Comparison of ENCODE assay signal across 8 cellular contexts in the genomic region with DNA sequence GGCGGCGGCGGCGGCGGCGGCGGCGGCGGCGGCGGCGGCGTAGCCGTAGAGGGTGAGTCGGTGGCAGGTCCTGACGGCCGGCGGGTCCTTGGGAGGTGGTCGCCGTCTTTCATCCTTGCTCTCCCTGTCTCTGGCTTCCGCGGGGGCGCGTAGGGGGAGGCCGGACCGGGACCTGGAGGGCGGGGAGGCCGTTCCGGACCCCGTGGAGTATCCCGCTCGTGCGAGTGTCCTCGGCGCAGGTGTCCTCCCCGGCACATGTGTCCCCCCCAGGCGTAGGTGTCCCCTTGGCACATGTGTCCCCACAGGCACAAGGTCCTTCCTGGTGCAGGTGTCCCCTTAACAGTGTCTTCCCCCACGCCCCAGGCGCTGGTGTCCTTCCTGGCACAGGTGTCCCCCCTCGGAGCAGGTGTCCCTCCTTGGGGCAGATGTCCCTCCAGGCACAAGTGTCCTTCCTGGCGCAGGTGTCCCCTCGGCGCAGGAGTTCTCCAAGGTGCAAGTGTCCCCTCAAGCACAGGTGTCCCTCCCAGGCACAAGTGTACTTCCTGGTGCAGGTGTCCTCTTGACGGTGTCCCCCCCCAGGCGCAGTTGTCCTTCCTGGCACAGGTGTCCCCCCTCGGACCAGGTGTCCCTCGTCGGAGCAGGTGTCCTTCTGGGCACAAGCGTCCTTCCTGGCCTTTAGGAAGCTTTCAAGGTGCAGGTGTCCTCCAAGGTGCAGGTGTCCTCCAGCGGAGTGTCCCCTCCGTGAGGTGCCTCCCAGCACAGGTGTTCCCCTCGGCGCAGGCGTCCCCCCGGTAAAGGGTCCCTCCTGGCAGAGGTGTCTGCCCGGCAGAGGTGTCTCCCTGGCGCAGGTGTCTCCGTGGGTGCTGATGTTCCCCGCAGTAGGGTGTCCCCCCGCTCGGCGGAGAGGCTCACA. TPM values are rescaled to one million over a fixed set of nuclear protein-coding genes. Genes with fewer than 3 reads are reported as not detected.
DNase-seq lines count a peak whose midpoint lies in the region; ATAC-seq, FAIRE-seq and TF ChIP-seq lines count a peak whose summit lies in the region.

No MANE protein-coding gene starts in this region.

- ATAC-seq in GM18868 (IDR thresholded peaks at IDR 0.05; ENCODE audit: unreplicated experiment) (peak; percentile 6), HG02798 (IDR thresholded peaks at IDR 0.05; ENCODE audit: poor library complexity, unreplicated experiment) (peak; percentile 22), K562 (peak; percentile 61)

- H3K27me3 ChIP-seq in K562 (ENCODE audit: control insufficient read depth in 2 of 2, insufficient read depth in 2 of 2, low read length in 2 of 2) (no peaks in the 10 kb centered on the region), keratinocyte (ENCODE audit: control insufficient read depth, extremely low read depth, insufficient read depth, low read length) (no peaks in the 10 kb centered on the region)

- CTCF ChIA-PET in K562 (lab: Yijun Ruan, JAX; ENCODE audit: low intra/inter-chr PET ratio): interaction anchor here (0.6 kb wide), 1 partner anchor 263 kb away, joined by 3 read pairs; no protein-coding TSS in a partner anchor

- H3K4me3 ChIP-seq in K562: peak overlapping the region; percentile 73
- H3K4me3 ChIP-seq in keratinocyte (ENCODE audit: control insufficient read depth in 2 of 3, extremely low read depth in 1 of 3, insufficient read depth in 2 of 3, low read depth in 1 of 3, low read length in 3 of 3): peak overlapping the region; percentile 66 to 94 (median 88)

- H3K27ac ChIP-seq in K562 (ENCODE audit: extremely low read depth, low read depth, low read length): peak overlapping the region; percentile 57; the same call in 2 of the 3 replicates
- peak overlapping the region; percentile 37 for H3K27ac ChIP-seq in keratinocyte (ENCODE audit: control insufficient read depth, insufficient read depth, low read length)

- POLR2A ChIA-PET in K562 (lab: Yijun Ruan, JAX): interaction anchor here (0.6 kb wide), 1 partner anchor 78 kb away, joined by 3 read pairs; no protein-coding TSS in a partner anchor

- dilution Hi-C loops in keratinocyte (cut with MboI; ENCODE audit: extremely low pct_ligation_motif_present, low sequenced_read_pairs): no loop called here

- FAIRE-seq in K562 (lab: Jason Lieb, UNC): no peak
- FAIRE-seq in keratinocyte (lab: Jason Lieb, UNC): no peak

- H3K36me3 ChIP-seq in K562 (ENCODE audit: control insufficient read depth, insufficient read depth, low read length): peaks cover 29% of the 10 kb centered on the region
- H3K36me3 ChIP-seq in keratinocyte (ENCODE audit: control insufficient read depth in 2 of 2, extremely low read depth in 1 of 2, insufficient read depth in 2 of 2, low read length in 2 of 2): peaks cover 11 to 15% of the 10 kb centered on the region in 2 experiments

- no TSS peak for BruUV-seq in K562 (replicated peaks; lab: Mats Ljungman, UMichigan)

- H3K4me1 ChIP-seq in K562 (replicated peaks in 1 of 2; ENCODE audit: control insufficient read depth in 2 of 2, insufficient read depth in 2 of 2, low read length in 2 of 2): peaks cover 17 to 41% of the 10 kb centered on the region in 2 experiments; a peak in 4 of 5 replicates
- peaks cover 16% of the 10 kb centered on the region for H3K4me1 ChIP-seq in keratinocyte (ENCODE audit: control insufficient read depth, extremely low read depth, insufficient read depth, low read length)

- H3K9ac ChIP-seq in K562 (ENCODE audit: insufficient read depth in 1 of 2, low read depth in 2 of 2, low read length in 2 of 2) (peak overlapping the region; percentile 87 to 95), keratinocyte (ENCODE audit: control insufficient read depth, extremely low read depth, insufficient read depth, low read length) (peak overlapping the region; percentile 81)

- H3K79me2 ChIP-seq in K562 (ENCODE audit: control insufficient read depth, insufficient read depth, low read length) (peaks cover 30% of the 10 kb centered on the region), keratinocyte (ENCODE audit: control insufficient read depth, insufficient read depth, low read length) (peaks cover 24% of the 10 kb centered on the region)

- 11% methylated on average over 42 of the region's 62 CpGs for WGBS in K562 (ENCODE audit: insufficient coverage, low coverage, missing lambda C conversion rate)

- no peak for TF ChIP-seq POLR2A in K562 (conservative IDR thresholded peaks at IDR 0.05)

- H2AFZ ChIP-seq in K562 (ENCODE audit: low read depth, low read length) (peak overlapping the region; percentile 96), keratinocyte (ENCODE audit: control insufficient read depth, low read length) (peak overlapping the region; percentile 62)

- TF ChIP-seq CTCF in K562 (IDR thresholded peaks at IDR 0.05 in 2 of 3, conservative IDR thresholded peaks at IDR 0.05 in 1 of 3; ENCODE audit: insufficient read depth in 2 of 3, low read depth in 1 of 3, low read length in 3 of 3) (no peak), keratinocyte (optimal IDR thresholded peaks at IDR 0.05 in 1 of 3, IDR thresholded peaks at IDR 0.05 in 1 of 3, conservative IDR thresholded peaks at IDR 0.05 in 1 of 3; ENCODE audit: extremely low read depth in 1 of 3, insufficient read depth in 2 of 3, low read length in 3 of 3) (no peak)

- intact Hi-C loops in K562 (cut with micrococcal nuclease): no loop called here

- no peak for TF ChIP-seq RAD21 in K562 (CRISPR knock-in tag; conservative IDR thresholded peaks at IDR 0.05 in 1 of 2, IDR thresholded peaks at IDR 0.05 in 1 of 2)

- H3K9me3 ChIP-seq in K562 (replicated peaks; ENCODE audit: control insufficient read depth, insufficient read depth, low read depth, low read length): no peaks in the 10 kb centered on the region
- no peaks in the 10 kb centered on the region for H3K9me3 ChIP-seq in keratinocyte (ENCODE audit: control insufficient read depth, low read depth, low read length)

- no peak for TF ChIP-seq EP300 in K562 (IDR thresholded peaks at IDR 0.05; ENCODE audit: low read length)

- H3K4me2 ChIP-seq in K562 (ENCODE audit: insufficient read depth, low read length) (peak overlapping the region; percentile 100), keratinocyte (ENCODE audit: control insufficient read depth, extremely low read depth, insufficient read depth, low read depth, low read length) (peak overlapping the region; percentile 75)

- H4K20me1 ChIP-seq in K562 (replicated peaks; ENCODE audit: control insufficient read depth, insufficient read depth, low read length) (no peaks in the 10 kb centered on the region; the same call in 1 of the 2 replicates), keratinocyte (ENCODE audit: control insufficient read depth, extremely low read depth, insufficient read depth, low read length) (no peaks in the 10 kb centered on the region)

- in situ Hi-C loops in K562 (cut with MboI): no loop called here

- H3K9me1 ChIP-seq in K562 (ENCODE audit: control insufficient read depth, insufficient read depth, low read length) (peaks cover 13% of the 10 kb centered on the region), keratinocyte (ENCODE audit: control insufficient read depth, extremely low read depth, insufficient read depth, low read length) (no peaks in the 10 kb centered on the region)

- peak; percentile 40 for DNase-seq in OCI-M1 (lab: John Stamatoyannopoulos, UW)
- peak; percentile 32 to 88 (median 76) for DNase-seq in K562 (ENCODE audit: extremely low read depth in 1 of 4, low spot score in 3 of 4)
- DNase-seq in keratinocyte (ENCODE audit: low read depth, low spot score): no peak
- peak; percentile 21 for DNase-seq in stimulated activated CD8-positive, alpha-beta memory T cell treated with anti-CD3 and anti-CD28 coated beads, Interleukin-12 subunit alpha, Interleukin-12 subunit beta, amount 100 ng/mL, for 4 hours (ENCODE audit: low read depth)
- DNase-seq in NK-92 (lab: John Stamatoyannopoulos, UW; ENCODE audit: unreplicated experiment): no peak
- no peak for DNase-seq in NCI-H128 (lab: John Stamatoyannopoulos, UW; ENCODE audit: unreplicated experiment)

TF ChIP-seq in K562, 482 proteins besides CTCF, POLR2A, EP300 and RAD21 (continues in another document):
- TF ChIP-seq HNRNPLL (IDR thresholded peaks at IDR 0.05; ENCODE audit: low read depth, low read length, poor library complexity, severe bottlenecking) (peak; percentile 3), NBN (IDR thresholded peaks at IDR 0.05; ENCODE audit: low read depth) (no peak), CBX1 (IDR thresholded peaks at IDR 0.05; ENCODE audit: low read depth) (no peak)

RNA-seq across cellular contexts. Expression of gene EXOC3, which starts 0.5 kb away (rescaled TPM):
- total RNA-seq in K562 (2011; cell fraction: chromatin; rRNA removed; ENCODE audit: low replicate concordance): 103 and 177 TPM in 2 replicates
- total RNA-seq in K562 (2011; cell fraction: nucleolus; rRNA removed): 66.8 and 69.0 TPM in 2 replicates
- 75.2 and 79.0 TPM in 2 replicates for total RNA-seq in K562 (2011; cell fraction: nucleoplasm; rRNA removed)
- total RNA-seq in K562 (2014; rRNA removed) (22.4 and 27.5 TPM in 2 replicates), K562 (2014; rRNA removed; fragmentation: Illumina TruSeq; extraction: Trizol) (13.9 and 16.5 TPM in 2 replicates), K562 (2015; rRNA removed; fragmentation: Illumina TruSeq; extraction: Trizol) (22.4 and 22.9 TPM in 2 replicates), K562 (2021) (41.0 and 41.9 TPM in 2 replicates)
- polyA plus RNA-seq in K562 (2011; rRNA removed) (15.5 and 18.8 TPM in 2 replicates), K562 (2014; fragmentation: Illumina TruSeq; extraction: Trizol) (22.9 and 25.8 TPM in 2 replicates), K562 (2014; fragmentation: Nextera tagmentation; extraction: Ambion mirVana) (1 to 10 TPM; 1.4 to 3.7 TPM), K562 (2014; rRNA removed) (25.6 and 26.4 TPM in 2 replicates), keratinocyte (13.6 to 14.4 TPM (median 14.2 TPM) in 3 replicates)
- 12.0 and 15.7 TPM in 2 replicates for polyA plus RNA-seq in K562 (2011; cell fraction: cytosol; rRNA removed)
- 37.6 and 54.4 TPM in 2 replicates for polyA plus RNA-seq in K562 (2011; cell fraction: nucleus; rRNA removed)
- polyA plus RNA-seq in K562 (2012): 34.5 and 78.0 TPM in 2 replicates
- 13.4 and 17.1 TPM in 2 replicates for polyA minus RNA-seq in K562 (2011; rRNA and poly(A)+ RNA removed)
- polyA minus RNA-seq in K562 (2011; cell fraction: cytosol; rRNA and poly(A)+ RNA removed): 14.6 and 14.7 TPM in 2 replicates
- polyA minus RNA-seq in K562 (2011; cell fraction: nucleus; rRNA and poly(A)+ RNA removed): 18.3 and 25.2 TPM in 2 replicates
- 28.9 TPM for polyA plus RNA-seq in keratinocyte (2011; ENCODE audit: low read depth)
- 11.4 and 14.7 TPM in 2 replicates for polyA plus RNA-seq in keratinocyte (2011; cell fraction: cytosol; rRNA removed)
- polyA plus RNA-seq in keratinocyte (2011; cell fraction: nucleus; rRNA removed): 32.5 and 35.7 TPM in 2 replicates
- 23.7 and 26.2 TPM in 2 replicates for polyA plus RNA-seq in keratinocyte (2012; ENCODE audit: low replicate concordance)
- polyA minus RNA-seq in keratinocyte: 14.0 to 18.2 TPM (median 17.5 TPM) in 3 replicates
- polyA minus RNA-seq in keratinocyte (2011; cell fraction: cytosol; rRNA and poly(A)+ RNA removed): 11.7 TPM
- 12.8 and 18.8 TPM in 2 replicates for polyA minus RNA-seq in keratinocyte (2011; cell fraction: nucleus; rRNA and poly(A)+ RNA removed)

Comparison
In these comparisons a context has a peak if more than half of its experiments do, and no peak if none do; other contexts are left out.
1. ATAC-seq: peak in every context shown above with its lines; median percentile 61 in K562; 22 in HG02798; 6 in GM18868.
2. DNase-seq: peak in OCI-M1 (single experiment), K562 (4 of 4) and stimulated activated CD8-positive, alpha-beta memory T cell treated with anti-CD3 and anti-CD28 coated beads, Interleukin-12 subunit alpha, Interleukin-12 subunit beta, amount 100 ng/mL, for 4 hours (single experiment); none in keratinocyte (single experiment), NK-92 (single experiment) and NCI-H128 (single experiment).